Comparison of ENCODE assay signal across 23 cellular contexts in the genomic region with DNA sequence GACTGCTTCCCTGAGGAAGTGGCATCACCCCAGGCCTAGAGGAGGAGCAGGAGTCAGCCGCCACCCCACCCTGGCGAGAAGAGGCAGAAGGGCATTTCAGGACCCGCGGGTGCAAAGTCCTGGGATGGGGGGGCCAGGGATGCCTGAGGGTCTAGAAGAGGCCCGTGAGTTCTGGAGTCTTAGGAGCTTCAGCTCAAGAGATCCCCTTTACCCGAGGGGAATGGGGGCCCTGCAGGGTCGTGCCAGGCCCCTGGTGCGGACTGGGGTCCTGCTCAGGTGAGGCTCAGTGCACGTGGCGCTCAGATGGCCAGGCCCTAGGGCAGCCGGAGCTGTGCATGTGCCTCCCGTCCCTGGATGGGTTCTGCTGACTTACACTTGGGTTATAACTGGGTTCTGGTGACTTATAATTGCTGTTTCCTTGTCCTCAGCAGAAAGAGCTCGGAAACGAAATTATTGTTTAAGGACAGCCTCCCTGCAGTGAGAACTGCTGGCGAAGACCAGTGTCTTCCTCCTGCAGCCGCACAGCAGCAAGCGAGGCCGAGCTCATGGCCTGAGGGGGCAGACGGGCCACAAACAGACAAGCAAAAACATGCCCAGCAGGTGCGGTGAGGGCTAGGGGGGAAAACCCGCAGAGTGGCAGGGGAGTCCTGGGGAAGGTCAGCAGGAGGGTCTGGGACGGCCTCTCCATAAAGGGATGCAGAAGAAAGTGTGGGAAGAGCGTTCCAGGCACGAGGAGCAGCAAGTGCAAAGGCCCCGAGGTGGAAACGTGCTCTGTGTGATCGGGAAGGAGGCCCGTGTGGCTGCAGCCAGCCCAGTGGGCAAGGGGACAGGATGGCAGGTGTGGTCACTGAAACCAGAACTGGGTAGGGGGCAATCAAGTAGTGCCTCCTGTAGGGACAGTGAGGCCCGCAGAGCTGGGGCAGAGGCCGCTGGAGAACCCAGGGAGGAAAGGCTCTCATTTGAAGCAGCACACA. TPM values are rescaled to one million over a fixed set of nuclear protein-coding genes. Genes with fewer than 3 reads are reported as not detected.
"Had no signal": no experiment of that assay in that cellular context is flagged by ENCODE, and none has a peak within 500 bp of the region (broad histone marks: within the 10 kb centered on the region; RNA-seq: fewer than 3 reads in every experiment).

No MANE protein-coding gene starts in this region.

- H3K27me3 Mint-ChIP-seq: activated CD4-positive, alpha-beta memory T cell treated with anti-CD3 and anti-CD28 coated beads, Interleukin-2, amount 10 ng/mL, durations not matched to agents 7 days and 5 days; activated CD8-positive, alpha-beta memory T cell treated with anti-CD3 and anti-CD28 coated beads, Interleukin-2, amount 10 ng/mL, durations not matched to agents 7 days and 5 days had no signal

- H2AFZ ChIP-seq: parathyroid adenoma had no signal

- H3K9me3 Mint-ChIP-seq: activated CD4-positive, alpha-beta memory T cell treated with anti-CD3 and anti-CD28 coated beads, Interleukin-2, amount 10 ng/mL, durations not matched to agents 7 days and 5 days; activated naive CD8-positive, alpha-beta T cell treated with anti-CD3 and anti-CD28 coated beads, Interleukin-2, amount 10 ng/mL, durations not matched to agents 7 days and 5 days; activated T-helper 2 cell treated with anti-CD3 and anti-CD28 coated beads, Interferon-gamma antibody, Interleukin-2, Interleukin-4, amounts not matched to agents 10 μg/mL and 5 μg/mL and 100 μg/mL, durations not matched to agents 14 hours and 24 hours and 36 hours; stimulated activated effector memory CD8-positive, alpha-beta T cell treated with anti-CD3 and anti-CD28 coated beads, Interleukin-12 subunit alpha, Interleukin-12 subunit beta, amount 100 ng/mL, for 72 hours had no signal

- H3K4me2 ChIP-seq: smooth muscle cell had no signal

- H3K36me3 Mint-ChIP-seq: activated CD8-positive, alpha-beta memory T cell treated with anti-CD3 and anti-CD28 coated beads, Interleukin-2, amount 10 ng/mL, durations not matched to agents 7 days and 5 days; activated naive CD8-positive, alpha-beta T cell treated with anti-CD3 and anti-CD28 coated beads, Interleukin-2, amount 10 ng/mL, durations not matched to agents 7 days and 5 days; naive B cell; stimulated activated effector memory CD8-positive, alpha-beta T cell treated with anti-CD3 and anti-CD28 coated beads, Interleukin-12 subunit alpha, Interleukin-12 subunit beta, amount 100 ng/mL, for 72 hours had no signal

- H3K4me1 ChIP-seq: body of pancreas, parathyroid adenoma, vagina had no signal

- H3K27me3 ChIP-seq: vagina had no signal

- H3K27ac ChIP-seq: body of pancreas, parathyroid adenoma, stomach, vagina had no signal

- H3K9ac ChIP-seq: parathyroid adenoma had no signal

- H3K4me1 Mint-ChIP-seq: activated CD4-positive, alpha-beta memory T cell treated with anti-CD3 and anti-CD28 coated beads, Interleukin-2, amount 10 ng/mL, durations not matched to agents 7 days and 5 days; activated CD8-positive, alpha-beta memory T cell treated with anti-CD3 and anti-CD28 coated beads, Interleukin-2, amount 10 ng/mL, durations not matched to agents 7 days and 5 days; naive B cell had no signal

- H3K79me2 ChIP-seq: parathyroid adenoma had no signal

- H3K27ac Mint-ChIP-seq: activated CD4-positive, alpha-beta memory T cell treated with anti-CD3 and anti-CD28 coated beads, Interleukin-2, amount 10 ng/mL, durations not matched to agents 7 days and 5 days; activated CD8-positive, alpha-beta memory T cell treated with anti-CD3 and anti-CD28 coated beads, Interleukin-2, amount 10 ng/mL, durations not matched to agents 7 days and 5 days; activated naive CD8-positive, alpha-beta T cell treated with anti-CD3 and anti-CD28 coated beads, Interleukin-2, amount 10 ng/mL, durations not matched to agents 7 days and 5 days; activated T-helper 2 cell treated with anti-CD3 and anti-CD28 coated beads, Interferon-gamma antibody, Interleukin-2, Interleukin-4, amounts not matched to agents 10 μg/mL and 5 μg/mL and 100 μg/mL, durations not matched to agents 14 hours and 24 hours and 36 hours; stimulated activated effector memory CD8-positive, alpha-beta T cell treated with anti-CD3 and anti-CD28 coated beads, Interleukin-12 subunit alpha, Interleukin-12 subunit beta, amount 100 ng/mL, for 72 hours had no signal

- DNase-seq: activated CD4-positive, alpha-beta memory T cell treated with anti-CD3 and anti-CD28 coated beads, Interleukin-2, amount 10 ng/mL, durations not matched to agents 7 days and 5 days; activated CD4-positive, alpha-beta T cell treated with anti-CD3 and anti-CD28 coated beads for 48 hours; activated CD4-positive, CD25-positive, alpha-beta regulatory T cell; activated CD8-positive, alpha-beta memory T cell treated with anti-CD3 and anti-CD28 coated beads, Interleukin-2, amount 10 ng/mL, durations not matched to agents 7 days and 5 days; activated naive CD4-positive, alpha-beta T cell treated with Interleukin-2 at 50 U/mL for 16 hours; activated naive CD8-positive, alpha-beta T cell treated with anti-CD3 and anti-CD28 coated beads, Interleukin-2, amount 10 ng/mL, durations not matched to agents 7 days and 5 days; activated T-cell treated with anti-CD3 and anti-CD28 coated beads, Interleukin-2, amount 50 U/mL, for 1 hour; body of pancreas; erythroblast; foreskin melanocyte; head of caudate nucleus; left ventricle myocardium superior; naive B cell; stimulated activated CD4-positive, alpha-beta T cell treated with anti-CD3 and anti-CD28 coated beads, Interleukin-4, amount 100 ng/mL, for 1 hour; stomach had no signal

- H3K9me3 ChIP-seq: body of pancreas, mucosa of descending colon, stomach, vagina had no signal

- H3K4me3 ChIP-seq: body of pancreas, mucosa of descending colon, smooth muscle cell, stomach, vagina had no signal

- H3K36me3 ChIP-seq: stomach, vagina had no signal

- H3K4me3 Mint-ChIP-seq: activated CD4-positive, alpha-beta memory T cell treated with anti-CD3 and anti-CD28 coated beads, Interleukin-2, amount 10 ng/mL, durations not matched to agents 7 days and 5 days; activated CD8-positive, alpha-beta memory T cell treated with anti-CD3 and anti-CD28 coated beads, Interleukin-2, amount 10 ng/mL, durations not matched to agents 7 days and 5 days; activated naive CD8-positive, alpha-beta T cell treated with anti-CD3 and anti-CD28 coated beads, Interleukin-2, amount 10 ng/mL, durations not matched to agents 7 days and 5 days; naive B cell; stimulated activated effector memory CD8-positive, alpha-beta T cell treated with anti-CD3 and anti-CD28 coated beads, Interleukin-12 subunit alpha, Interleukin-12 subunit beta, amount 100 ng/mL, for 72 hours had no signal

- FAIRE-seq: endometrium had no signal

RNA-seq across cellular contexts. Expression of a gene that starts 16.6 kb away (rescaled TPM):
- total RNA-seq: activated CD4-positive, alpha-beta memory T cell treated with anti-CD3 and anti-CD28 coated beads, Interleukin-2, amount 10 ng/mL, durations not matched to agents 7 days and 5 days; activated T-helper 2 cell treated with anti-CD3 and anti-CD28 coated beads, Interferon-gamma antibody, Interleukin-2, Interleukin-4, amounts not matched to agents 10 μg/mL and 5 μg/mL and 100 μg/mL, durations not matched to agents 14 hours and 24 hours and 36 hours had no signal

RNA-seq across cellular contexts. Expression of a gene that starts 53.3 kb away (rescaled TPM):
- total RNA-seq: activated CD4-positive, alpha-beta memory T cell treated with anti-CD3 and anti-CD28 coated beads, Interleukin-2, amount 10 ng/mL, durations not matched to agents 7 days and 5 days; activated CD8-positive, alpha-beta memory T cell treated with anti-CD3 and anti-CD28 coated beads, Interleukin-2, amount 10 ng/mL, durations not matched to agents 7 days and 5 days; activated naive CD8-positive, alpha-beta T cell treated with anti-CD3 and anti-CD28 coated beads, Interleukin-2, amount 10 ng/mL, durations not matched to agents 7 days and 5 days; activated T-helper 2 cell treated with anti-CD3 and anti-CD28 coated beads, Interferon-gamma antibody, Interleukin-2, Interleukin-4, amounts not matched to agents 10 μg/mL and 5 μg/mL and 100 μg/mL, durations not matched to agents 14 hours and 24 hours and 36 hours; sciatic nerve; vagina had no signal
